In the genomic region with DNA sequence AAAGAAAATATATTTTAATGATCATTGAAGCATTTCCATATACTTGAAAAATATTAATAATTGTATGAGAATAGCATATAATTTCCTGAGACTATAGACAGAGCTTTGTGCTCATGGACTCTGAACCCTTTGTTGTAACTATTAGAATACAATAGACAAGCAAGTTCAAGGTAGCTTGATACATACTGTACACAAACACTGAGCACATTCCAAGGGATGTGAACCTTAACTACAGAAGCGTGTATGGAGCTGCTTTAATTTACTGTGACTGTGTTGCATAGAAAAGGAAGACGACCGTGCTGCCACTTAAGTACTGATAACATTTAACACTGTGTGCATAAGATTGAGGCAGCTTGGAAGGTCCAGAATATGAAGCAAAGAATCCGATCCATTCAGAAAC, we compare ENCODE assay signal across 17 cellular contexts.
DNase-seq lines count a peak whose midpoint lies in the region; ATAC-seq and TF ChIP-seq lines count a peak whose summit lies in the region.
"Had no signal": no experiment of that assay in that cellular context is flagged by ENCODE, and none has a peak within 500 bp of the region (broad histone marks: within the 10 kb centered on the region; RNA-seq: fewer than 3 reads in every experiment).

No MANE protein-coding gene starts in this region.

- H3K9me3 ChIP-seq in parathyroid adenoma (ENCODE audit: control insufficient read depth, low read length) (no peaks in the 10 kb centered on the region), upper lobe of left lung (no peaks in the 10 kb centered on the region)
- H3K9me3 ChIP-seq: HAP-1 had no signal

- H3K79me2 ChIP-seq in parathyroid adenoma, result no peaks in the 10 kb centered on the region

- WGBS in upper lobe of left lung, 2 donors, result 79 to 80% methylated on average over 4 of the region's 4 CpGs

- DNase-seq in left kidney (ENCODE audit: low read depth, low spot score) (peak; percentile 56), upper lobe of left lung (no peak), SIG-M5 (lab: John Stamatoyannopoulos, UW) (no peak), NCI-H226 (no peak)
- DNase-seq: C1 segment of cervical spinal cord; Calu3; CD4-positive, alpha-beta memory T cell; COR-L47; DMS53; DMS79 treated with DMSO at 0.1 percent for 48 hours; GOT3; HFFc6 had no signal

- H3K36me3 ChIP-seq in parathyroid adenoma (ENCODE audit: control insufficient read depth, insufficient read depth, low read length) (no peaks in the 10 kb centered on the region), upper lobe of left lung (no peaks in the 10 kb centered on the region)
- H3K36me3 ChIP-seq: HAP-1 had no signal

- no peak for TF ChIP-seq EP300 in upper lobe of left lung (IDR thresholded peaks at IDR 0.05)

- no peak overlapping the region for H3K4me3 ChIP-seq in parathyroid adenoma (ENCODE audit: low read depth, low read length)
- H3K4me3 ChIP-seq in upper lobe of left lung, result no peak overlapping the region
- H3K4me3 ChIP-seq: GM12878, HAP-1 had no signal

- H2AFZ ChIP-seq in parathyroid adenoma, result no peak overlapping the region

- H3K27me3 ChIP-seq in parathyroid adenoma (ENCODE audit: control insufficient read depth, insufficient read depth, low read length) (no peaks in the 10 kb centered on the region), upper lobe of left lung (no peaks in the 10 kb centered on the region)

- ATAC-seq in esophagus mucosa (peak; percentile 20), upper lobe of left lung (ENCODE audit: low FRiP score in 2 of 2) (no peak), GM18511 (IDR thresholded peaks at IDR 0.05; ENCODE audit: unreplicated experiment) (no peak)
- ATAC-seq: GM12878 had no signal

- no peak for TF ChIP-seq POLR2A in upper lobe of left lung (IDR thresholded peaks at IDR 0.05)

- H3K27ac ChIP-seq in parathyroid adenoma (no peak overlapping the region), upper lobe of left lung (no peak overlapping the region)

- TF ChIP-seq CTCF in parathyroid adenoma (IDR thresholded peaks at IDR 0.05) (no peak), upper lobe of left lung (IDR thresholded peaks at IDR 0.05) (no peak)

- H3K9ac ChIP-seq in parathyroid adenoma, result no peak overlapping the region

- H3K4me2 ChIP-seq in parathyroid adenoma (ENCODE audit: low read length), result peak overlapping the region; percentile 1

- H3K4me1 ChIP-seq in parathyroid adenoma (peaks cover 29% of the 10 kb centered on the region), upper lobe of left lung (no peaks in the 10 kb centered on the region)
- H3K4me1 ChIP-seq: HAP-1 had no signal
